ENCODE assay signal across 25 cellular contexts in the genomic region with DNA sequence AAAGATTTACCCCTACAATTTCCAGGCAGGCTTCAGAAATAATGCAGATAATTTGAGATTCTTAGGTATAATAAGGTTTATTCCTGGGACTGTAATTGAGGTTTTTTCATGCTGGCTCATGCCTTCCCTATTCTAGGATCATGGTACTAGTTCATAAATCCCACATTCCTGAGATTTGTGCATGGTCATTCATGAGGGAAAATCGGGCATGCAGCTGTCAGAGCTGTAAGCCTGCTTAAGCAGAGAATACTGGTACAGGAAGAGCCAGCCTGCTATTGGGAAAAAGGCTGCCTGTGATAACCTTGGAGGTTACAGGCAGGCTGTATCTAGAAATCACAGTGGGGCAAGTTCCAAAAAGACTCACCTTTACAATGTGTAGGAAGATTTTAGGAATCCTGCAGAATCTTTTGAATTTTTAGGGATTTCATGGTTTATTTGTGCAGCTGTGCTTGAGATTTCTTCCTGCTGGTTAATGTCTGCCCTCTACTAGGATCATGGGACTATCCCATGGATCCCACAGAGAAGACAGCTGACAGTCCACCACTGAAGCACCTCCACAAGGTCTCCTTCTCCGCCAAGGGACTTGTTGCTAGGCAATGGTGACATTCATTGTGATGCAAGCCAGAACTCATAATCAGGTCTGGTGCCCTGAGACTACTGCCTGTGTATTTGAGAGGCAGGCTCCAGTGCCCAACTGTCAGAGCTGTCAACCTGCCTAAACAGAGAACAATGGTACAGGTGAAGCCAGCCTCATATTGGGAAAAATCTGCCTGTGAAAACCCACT.
"Had no signal": no experiment of that assay in that cellular context is flagged by ENCODE, and none has a peak within 500 bp of the region (broad histone marks: within the 10 kb centered on the region; RNA-seq: fewer than 3 reads in every experiment).

No MANE protein-coding gene starts in this region.

- H3K36me3 Mint-ChIP-seq: mesothelial cell of epicardium; natural killer cell; neural progenitor cell; stimulated activated effector memory CD8-positive, alpha-beta T cell treated with anti-CD3 and anti-CD28 coated beads, Interleukin-12 subunit alpha, Interleukin-12 subunit beta, amount 100 ng/mL, for 72 hours; type B pancreatic cell had no signal

- H3K27me3 ChIP-seq: heart left ventricle, neural progenitor cell, neutrophil, right atrium auricular region, spleen, suprapubic skin, tibial artery, uterus had no signal

- H3K27ac ChIP-seq: heart left ventricle, neural progenitor cell, neutrophil, parathyroid adenoma, right atrium auricular region, spleen, suprapubic skin, thoracic aorta, tibial artery, uterus had no signal

- ATAC-seq: left lobe of liver; natural killer cell; sciatic nerve; stimulated activated effector memory CD8-positive, alpha-beta T cell treated with anti-CD3 and anti-CD28 coated beads, Interleukin-12 subunit alpha, Interleukin-12 subunit beta, amount 100 ng/mL, for 72 hours had no signal

- H3K4me1 Mint-ChIP-seq: mesothelial cell of epicardium; natural killer cell; nephron progenitor cell; neural progenitor cell; stimulated activated effector memory CD8-positive, alpha-beta T cell treated with anti-CD3 and anti-CD28 coated beads, Interleukin-12 subunit alpha, Interleukin-12 subunit beta, amount 100 ng/mL, for 72 hours had no signal

- H3K9me3 Mint-ChIP-seq: mesothelial cell of epicardium; natural killer cell; nephron progenitor cell; neural progenitor cell; stimulated activated effector memory CD8-positive, alpha-beta T cell treated with anti-CD3 and anti-CD28 coated beads, Interleukin-12 subunit alpha, Interleukin-12 subunit beta, amount 100 ng/mL, for 72 hours; stimulated activated naive CD8-positive, alpha-beta T cell treated with anti-CD3 and anti-CD28 coated beads, Interleukin-15, Interleukin-2, amounts not matched to agents 100 ng/mL and 50 ng/mL, for 24 hours; type B pancreatic cell had no signal

- H3K4me3 ChIP-seq: heart left ventricle, lung, neural progenitor cell, right atrium auricular region, spleen, suprapubic skin, thoracic aorta, tibial artery, uterus had no signal

- H3K27me3 Mint-ChIP-seq: stimulated activated naive CD8-positive, alpha-beta T cell treated with anti-CD3 and anti-CD28 coated beads, Interleukin-15, Interleukin-2, amounts not matched to agents 100 ng/mL and 50 ng/mL, for 24 hours; type B pancreatic cell had no signal

- H3K9me3 ChIP-seq: heart left ventricle, neutrophil, right atrium auricular region, spleen, suprapubic skin, thoracic aorta, tibial artery, uterus had no signal

- H3K27ac Mint-ChIP-seq: mesothelial cell of epicardium; natural killer cell; nephron progenitor cell; neural progenitor cell; stimulated activated effector memory CD8-positive, alpha-beta T cell treated with anti-CD3 and anti-CD28 coated beads, Interleukin-12 subunit alpha, Interleukin-12 subunit beta, amount 100 ng/mL, for 72 hours; stimulated activated naive CD8-positive, alpha-beta T cell treated with anti-CD3 and anti-CD28 coated beads, Interleukin-15, Interleukin-2, amounts not matched to agents 100 ng/mL and 50 ng/mL, for 24 hours; type B pancreatic cell had no signal

- H3K4me1 ChIP-seq: heart left ventricle, neural progenitor cell, parathyroid adenoma, right atrium auricular region, spleen, suprapubic skin, tibial artery, uterus had no signal

- DNase-seq: heart left ventricle; islet precursor cell; mesendoderm; natural killer cell; nephron progenitor cell; occipital lobe; small intestine; spleen; stimulated activated CD4-positive, alpha-beta T cell treated with anti-CD3 and anti-CD28 coated beads, Interleukin-4, amount 100 ng/mL, for 24 hours; stimulated activated naive CD4-positive, alpha-beta T cell; tibial artery; uterus had no signal

- H3K36me3 ChIP-seq: heart left ventricle, neural progenitor cell, neutrophil, right atrium auricular region, spleen, suprapubic skin, thoracic aorta, tibial artery, uterus had no signal

- H3K4me3 Mint-ChIP-seq: mesothelial cell of epicardium; natural killer cell; nephron progenitor cell; neural progenitor cell; stimulated activated effector memory CD8-positive, alpha-beta T cell treated with anti-CD3 and anti-CD28 coated beads, Interleukin-12 subunit alpha, Interleukin-12 subunit beta, amount 100 ng/mL, for 72 hours; stimulated activated naive CD8-positive, alpha-beta T cell treated with anti-CD3 and anti-CD28 coated beads, Interleukin-15, Interleukin-2, amounts not matched to agents 100 ng/mL and 50 ng/mL, for 24 hours; type B pancreatic cell had no signal
